32 cellular contexts compared by ENCODE assay signal in genomic region chr3:74124716-74125115, GRCh38.
"Had no signal": no experiment of that assay in that cellular context is flagged by ENCODE, and none has a peak within 500 bp of the region (broad histone marks: within the 10 kb centered on the region; RNA-seq: fewer than 3 reads in every experiment).

No MANE protein-coding gene starts in this region.

- H3K4me1 Mint-ChIP-seq: immature natural killer cell; mesothelial cell of epicardium; naive B cell; natural killer cell; nephron progenitor cell; neural progenitor cell; stimulated activated memory B cell treated with anti-CD40 and anti-IgM and Interleukin-4, amounts not matched to agents 10 μg/mL and 1 μg/mL and 100 μg/mL, for 72 hours had no signal

- H3K27me3 Mint-ChIP-seq: naive B cell; progenitor cell of endocrine pancreas; stimulated activated memory B cell treated with anti-CD40 and anti-IgM and Interleukin-4, amounts not matched to agents 10 μg/mL and 1 μg/mL and 100 μg/mL, for 72 hours had no signal

- H3K36me3 Mint-ChIP-seq: mesothelial cell of epicardium; naive B cell; stimulated activated memory B cell treated with anti-CD40 and anti-IgM and Interleukin-4, amounts not matched to agents 10 μg/mL and 1 μg/mL and 100 μg/mL, for 72 hours had no signal

- H3K4me3 Mint-ChIP-seq: immature natural killer cell; mesothelial cell of epicardium; naive B cell; natural killer cell; nephron progenitor cell; neural progenitor cell; stimulated activated memory B cell treated with anti-CD40 and anti-IgM and Interleukin-4, amounts not matched to agents 10 μg/mL and 1 μg/mL and 100 μg/mL, for 72 hours had no signal

- ATAC-seq: left colon; left lung; lower lobe of right lung; natural killer cell; right cardiac atrium; stimulated activated memory B cell treated with anti-CD40 and anti-IgM and Interleukin-4, amounts not matched to agents 10 μg/mL and 1 μg/mL and 100 μg/mL, for 72 hours had no signal

- H3K4me3 ChIP-seq: left lung, lower lobe of right lung, neural progenitor cell, sigmoid colon, spleen, stomach, testis, thyroid gland, transverse colon, upper lobe of left lung, vagina had no signal

- DNase-seq: hypothalamus; immature natural killer cell; kidney; left colon; left lung; lower lobe of right lung; mammary epithelial cell; mesendoderm; naive B cell; natural killer cell; nephron progenitor cell; occipital lobe; retina; right cardiac atrium; sigmoid colon; small intestine; spleen; stimulated activated CD4-positive, alpha-beta T cell treated with anti-CD3 and anti-CD28 coated beads, Interleukin-1b, Interleukin-23, amount 100 ng/mL, for 48 hours; stimulated activated CD4-positive, alpha-beta T cell treated with anti-CD3 and anti-CD28 coated beads, Interleukin-2, amount 100 ng/mL, for 48 hours; stimulated activated CD4-positive, alpha-beta T cell treated with anti-CD3 and anti-CD28 coated beads, Interleukin-4, amount 100 ng/mL, for 4 hours; stimulated activated CD8-positive, alpha-beta memory T cell treated with anti-CD3 and anti-CD28 coated beads, Interleukin-4, amount 100 ng/mL, for 48 hours; stimulated activated naive CD4-positive, alpha-beta T cell treated with Interleukin-2 at 50 U/mL for 16 hours; stomach; testis; thyroid gland; transverse colon; upper lobe of left lung had no signal

- H3K27ac Mint-ChIP-seq: immature natural killer cell; mesothelial cell of epicardium; naive B cell; natural killer cell; nephron progenitor cell; neural progenitor cell; progenitor cell of endocrine pancreas; stimulated activated memory B cell treated with anti-CD40 and anti-IgM and Interleukin-4, amounts not matched to agents 10 μg/mL and 1 μg/mL and 100 μg/mL, for 72 hours had no signal
